In the genomic region with DNA sequence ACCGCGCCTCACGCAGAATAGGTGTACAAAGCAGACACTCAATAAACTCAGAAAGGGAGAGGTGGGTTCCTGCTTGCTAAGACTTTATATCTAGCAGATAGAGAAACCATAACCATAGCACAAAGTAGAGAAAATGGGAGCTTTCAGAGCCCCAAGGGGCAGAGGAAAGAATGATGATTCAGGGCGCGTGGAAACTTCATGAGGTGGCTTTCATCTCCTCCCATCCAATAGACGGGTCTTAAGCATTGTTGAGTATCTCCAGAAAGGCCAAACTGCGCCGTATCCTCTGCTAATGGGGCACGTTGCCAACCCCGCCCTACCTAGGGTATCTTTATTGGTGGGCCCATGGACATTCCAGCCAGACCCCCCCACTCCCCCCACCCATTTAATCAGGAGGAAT, we compare ENCODE assay signal across 21 cellular contexts. TPM values are rescaled to one million over a fixed set of nuclear protein-coding genes. Genes with fewer than 3 reads are reported as not detected.
DNase-seq lines count a peak whose midpoint lies in the region; ATAC-seq and TF ChIP-seq lines count a peak whose summit lies in the region.
"Had no signal": no experiment of that assay in that cellular context is flagged by ENCODE, and none has a peak within 500 bp of the region (broad histone marks: within the 10 kb centered on the region; RNA-seq: fewer than 3 reads in every experiment).

No MANE protein-coding gene starts in this region.

- CTCF ChIA-PET in activated CD4-positive, alpha-beta T cell treated with anti-CD3 and anti-CD28 coated beads for 36 hours (lab: Charles Lee), result interaction anchor here (1.3 kb wide), 1 partner anchor 98 kb away, joined by 3 read pairs; no protein-coding TSS in a partner anchor

- H3K36me3 Mint-ChIP-seq in activated CD4-positive, alpha-beta T cell treated with anti-CD3 and anti-CD28 coated beads for 36 hours (ENCODE audit: low read depth), result no peaks in the 10 kb centered on the region
- H3K36me3 Mint-ChIP-seq in brain, result no peaks in the 10 kb centered on the region
- H3K36me3 Mint-ChIP-seq in neural crest cell (ENCODE audit: low read depth), result peaks cover 4% of the 10 kb centered on the region

- H3K9me3 ChIP-seq in DOHH2 (ENCODE audit: control insufficient read depth, insufficient read depth, low read length), result no peaks in the 10 kb centered on the region
- H3K9me3 ChIP-seq: MG63, sigmoid colon, transverse colon had no signal

- no peaks in the 10 kb centered on the region for H4K20me1 ChIP-seq in DOHH2 (ENCODE audit: control insufficient read depth, insufficient read depth, low read depth, low read length)

- H3F3A ChIP-seq in DOHH2 (ENCODE audit: control insufficient read depth, insufficient read depth), result peaks cover 14% of the 10 kb centered on the region

- H3K27ac Mint-ChIP-seq in activated CD4-positive, alpha-beta T cell treated with anti-CD3 and anti-CD28 coated beads for 36 hours, result no peak overlapping the region
- H3K27ac Mint-ChIP-seq in brain, result no peak overlapping the region
- no peak overlapping the region for H3K27ac Mint-ChIP-seq in neural crest cell (ENCODE audit: unreplicated experiment)

- intact Hi-C loops in activated CD4-positive, alpha-beta T cell treated with anti-CD3 and anti-CD28 coated beads for 36 hours (cut with DNase I, micrococcal nuclease), result loop anchor here in 1 of 2 experiments (5.0 kb wide), 1 partner anchor 110 kb away; no protein-coding TSS in a partner anchor

- POLR2A ChIA-PET in activated CD4-positive, alpha-beta T cell treated with anti-CD3 and anti-CD28 coated beads for 36 hours (lab: Charles Lee), result interaction anchor here (0.7 kb wide), 1 partner anchor 66 kb away, joined by 3 read pairs; no protein-coding TSS in a partner anchor

- H3K27ac ChIP-seq in DOHH2 (ENCODE audit: low read depth, low read length), result no peak overlapping the region
- H3K27ac ChIP-seq: C4-2B, PC-9, sigmoid colon had no signal

- no peaks in the 10 kb centered on the region for H3K79me2 ChIP-seq in DOHH2 (ENCODE audit: control insufficient read depth, low read length)

- no peaks in the 10 kb centered on the region for H3K9me2 ChIP-seq in DOHH2 (replicated peaks; ENCODE audit: control insufficient read depth, low read length)

- DNase-seq in activated CD4-positive, alpha-beta T cell treated with anti-CD3 and anti-CD28 coated beads for 36 hours, result peak; percentile 46
- no peak for DNase-seq in activated CD4-positive, alpha-beta T cell treated with anti-CD3 and anti-CD28 coated beads, Interleukin-2, amount 50 U/mL, for 4 hours
- DNase-seq in neural crest cell (ENCODE audit: low read depth, low spot score), result no peak
- DNase-seq in GM10266 (ENCODE audit: extremely low spot score), result no peak
- DNase-seq: anterior cingulate cortex; MG63; NCI-H2029; NCI-H526 treated with DMSO at 0.1 percent for 48 hours; occipital lobe; PC-9; sigmoid colon; stimulated activated CD4-positive, alpha-beta T cell treated with anti-CD3 and anti-CD28 coated beads, Interleukin-4, amount 100 ng/mL, for 1 hour; stimulated activated CD8-positive, alpha-beta memory T cell treated with anti-CD3 and anti-CD28 coated beads, Interleukin-4, amount 100 ng/mL, for 48 hours had no signal

- H3K4me3 Mint-ChIP-seq in activated CD4-positive, alpha-beta T cell treated with anti-CD3 and anti-CD28 coated beads for 36 hours, result peak overlapping the region; percentile 47
- H3K4me3 Mint-ChIP-seq in brain, result peak overlapping the region; percentile 49 to 76 (median 68)
- H3K4me3 Mint-ChIP-seq in neural crest cell, result peak overlapping the region; percentile 65

- no peaks in the 10 kb centered on the region for H3K9me3 Mint-ChIP-seq in activated CD4-positive, alpha-beta T cell treated with anti-CD3 and anti-CD28 coated beads for 36 hours (ENCODE audit: low read depth)
- H3K9me3 Mint-ChIP-seq in brain (no peaks in the 10 kb centered on the region), neural crest cell (no peaks in the 10 kb centered on the region)

- ATAC-seq in activated CD4-positive, alpha-beta T cell treated with anti-CD3 and anti-CD28 coated beads for 36 hours, result peak; percentile 54
- ATAC-seq in GM18520 (IDR thresholded peaks at IDR 0.05; ENCODE audit: unreplicated experiment) (no peak), GM18909 (IDR thresholded peaks at IDR 0.05; ENCODE audit: poor library complexity, unreplicated experiment) (no peak)

- H3K4me1 ChIP-seq in DOHH2 (ENCODE audit: control insufficient read depth, low read length), result peaks cover 39% of the 10 kb centered on the region

- H3K4me3 ChIP-seq in DOHH2 (ENCODE audit: low read length), result no peak overlapping the region
- H3K4me3 ChIP-seq: PC-9 had no signal

- peaks cover 19% of the 10 kb centered on the region for H3K27me3 Mint-ChIP-seq in activated CD4-positive, alpha-beta T cell treated with anti-CD3 and anti-CD28 coated beads for 36 hours
- H3K27me3 Mint-ChIP-seq in brain, result peaks cover 46% of the 10 kb centered on the region
- peaks cover 53% of the 10 kb centered on the region for H3K27me3 Mint-ChIP-seq in neural crest cell (ENCODE audit: low read depth)

- H3K4me2 ChIP-seq in DOHH2 (ENCODE audit: low read length), result peak overlapping the region; percentile 95; the same call in 1 of the 2 replicates
- H3K4me2 ChIP-seq: PC-9 had no signal

- H3K36me3 ChIP-seq in DOHH2 (ENCODE audit: control insufficient read depth, low read length), result no peaks in the 10 kb centered on the region
- H3K36me3 ChIP-seq: MG63, sigmoid colon, transverse colon had no signal

- TF ChIP-seq CTCF in DOHH2 (IDR thresholded peaks at IDR 0.05; ENCODE audit: low read depth, low read length, poor library complexity, severe bottlenecking) (no peak), brain (conservative IDR thresholded peaks at IDR 0.05) (no peak), neural crest cell (conservative IDR thresholded peaks at IDR 0.05) (no peak), GM10266 (IDR thresholded peaks at IDR 0.05; ENCODE audit: control insufficient read depth, insufficient read depth, low read depth, missing control alignments) (no peak)

- peaks cover 8% of the 10 kb centered on the region for H3K4me1 Mint-ChIP-seq in activated CD4-positive, alpha-beta T cell treated with anti-CD3 and anti-CD28 coated beads for 36 hours
- H3K4me1 Mint-ChIP-seq in brain (no peaks in the 10 kb centered on the region), neural crest cell (peaks cover 5% of the 10 kb centered on the region)

- H3K27me3 ChIP-seq in DOHH2 (ENCODE audit: control insufficient read depth, low read length), result peaks cover 5% of the 10 kb centered on the region
- H3K27me3 ChIP-seq: MG63 had no signal

RNA-seq across cellular contexts. Expression of a gene that starts 0.8 kb away (rescaled TPM):
- total RNA-seq in activated CD4-positive, alpha-beta T cell treated with anti-CD3 and anti-CD28 coated beads for 36 hours, result not detected
- not detected for polyA plus RNA-seq in brain (ENCODE audit: insufficient read depth, low read depth, low replicate concordance)
- total RNA-seq in neural crest cell, result 0.37 and 0.41 TPM in 2 replicates
- total RNA-seq: A172, epithelial cell of proximal tubule, occipital lobe, PC-9, sigmoid colon had no signal

RNA-seq across cellular contexts. Expression of a gene that starts 36.1 kb away (rescaled TPM):
- 10 to 100 TPM; 17.0 to 20.2 TPM for total RNA-seq in activated CD4-positive, alpha-beta T cell treated with anti-CD3 and anti-CD28 coated beads for 36 hours
- 13.7 TPM for polyA plus RNA-seq in brain (ENCODE audit: insufficient read depth, low read depth, low replicate concordance)
- 22.1 and 24.1 TPM in 2 replicates for total RNA-seq in neural crest cell
